In genomic region chr19:57813919-57814504, GRCh38 we compare ENCODE assay signal across 8 cellular contexts. TPM values are rescaled to one million over a fixed set of nuclear protein-coding genes. Genes with fewer than 3 reads are reported as not detected.
DNase-seq lines count a peak whose midpoint lies in the region; ATAC-seq, FAIRE-seq and TF ChIP-seq lines count a peak whose summit lies in the region.

No MANE protein-coding gene starts in this region.

- TF ChIP-seq RAD21 in A549 (conservative IDR thresholded peaks at IDR 0.05 in 1 of 2, IDR thresholded peaks at IDR 0.05 in 1 of 2): no peak

- no peak for FAIRE-seq in A549 (lab: Jason Lieb, UNC)

- peak overlapping the region; percentile 97 for H3K4me3 Mint-ChIP-seq in central memory CD8-positive, alpha-beta T cell
- peak overlapping the region; percentile 95 for H3K4me3 Mint-ChIP-seq in mesothelial cell of epicardium

- no peaks in the 10 kb centered on the region for H3K27me3 Mint-ChIP-seq in central memory CD8-positive, alpha-beta T cell
- no peaks in the 10 kb centered on the region for H3K27me3 Mint-ChIP-seq in mesothelial cell of epicardium (ENCODE audit: low read depth)

- DNase-seq in A549 (ENCODE audit: low read depth in 1 of 2, low spot score in 1 of 2) (peak in 1 of 2 experiments; percentile 17), mesothelial cell of epicardium (ENCODE audit: low spot score in 2 of 2, unreplicated experiment in 2 of 2) (no peak), cerebellar nuclear complex (lab: John Stamatoyannopoulos, UW) (no peak), GM10266 (ENCODE audit: extremely low spot score) (no peak)
- DNase-seq in Jurkat, Clone E6-1 (ENCODE audit: low read depth, low spot score): no peak
- DNase-seq in central memory CD8-positive, alpha-beta T cell (ENCODE audit: low spot score in 2 of 2): no peak

- peak overlapping the region; percentile 97 for H3K4me2 ChIP-seq in A549

- WGBS in A549 (ENCODE audit: missing lambda C conversion rate): 35% methylated on average over 13 of the region's 13 CpGs

- peaks cover 53% of the 10 kb centered on the region for H3K4me1 Mint-ChIP-seq in central memory CD8-positive, alpha-beta T cell
- peaks cover 63% of the 10 kb centered on the region for H3K4me1 Mint-ChIP-seq in mesothelial cell of epicardium

- CTCF ChIA-PET in A549 (lab: Yijun Ruan, JAX): interaction anchor here (0.6 kb wide), 1 partner anchor 257 kb away, joined by 3 read pairs; no protein-coding TSS in a partner anchor

- TF ChIP-seq CTCF in A549 (IDR thresholded peaks at IDR 0.05): no peak
- no peak for TF ChIP-seq CTCF in mesothelial cell of epicardium (IDR thresholded peaks at IDR 0.05; ENCODE audit: unreplicated experiment)
- TF ChIP-seq CTCF in GM10266 (IDR thresholded peaks at IDR 0.05; ENCODE audit: control insufficient read depth, insufficient read depth, low read depth, missing control alignments): no peak

- no peaks in the 10 kb centered on the region for H3K9me3 Mint-ChIP-seq in central memory CD8-positive, alpha-beta T cell
- no peaks in the 10 kb centered on the region for H3K9me3 Mint-ChIP-seq in mesothelial cell of epicardium

- TF ChIP-seq EP300 in A549 (IDR thresholded peaks at IDR 0.05): no peak

- H3K27ac Mint-ChIP-seq in central memory CD8-positive, alpha-beta T cell (ENCODE audit: low read depth): peak overlapping the region; percentile 97
- H3K27ac Mint-ChIP-seq in mesothelial cell of epicardium: peak overlapping the region; percentile 92

- no peak for TF ChIP-seq POLR2A in A549 (IDR thresholded peaks at IDR 0.05; ENCODE audit: low read length)

- POLR2A ChIA-PET in A549 (lab: Yijun Ruan, JAX): interaction anchor here (1.5 kb wide), 1 partner anchor 132 kb away, joined by 6 read pairs; the partner anchor contains the start of gene ZNF551

- H3K4me3 ChIP-seq in A549: peak overlapping the region; percentile 82
- H3K4me3 ChIP-seq in Jurkat, Clone E6-1 (ENCODE audit: low read length): peak overlapping the region; percentile 90

- no peaks in the 10 kb centered on the region for H3K4me1 ChIP-seq in A549

- peaks cover 18% of the 10 kb centered on the region for H3K9me3 ChIP-seq in A549

- peak overlapping the region; percentile 79 to 90 for H3K27ac ChIP-seq in A549

- ATAC-seq in A549 (peak; percentile 9 to 19; a peak in 3 of 6 replicates), GM21390 (IDR thresholded peaks at IDR 0.05; ENCODE audit: unreplicated experiment) (no peak), GM21360 (IDR thresholded peaks at IDR 0.05; ENCODE audit: unreplicated experiment) (no peak)
- no peak for ATAC-seq in central memory CD8-positive, alpha-beta T cell (replicated peaks; ENCODE audit: extremely low read depth, poor library complexity, severe bottlenecking)

- peaks cover 27% of the 10 kb centered on the region for H3K36me3 Mint-ChIP-seq in central memory CD8-positive, alpha-beta T cell (ENCODE audit: insufficient read depth)
- peaks cover 11% of the 10 kb centered on the region for H3K36me3 Mint-ChIP-seq in mesothelial cell of epicardium

TF ChIP-seq in A549, 52 proteins besides CTCF, POLR2A, EP300 and RAD21 (continues in another document):
- no peak for TF ChIP-seq JUN (IDR thresholded peaks at IDR 0.05)
- TF ChIP-seq HES2 (IDR thresholded peaks at IDR 0.05): no peak
- no peak for TF ChIP-seq MYC (IDR thresholded peaks at IDR 0.05; ENCODE audit: borderline replicate concordance, low read length)
- TF ChIP-seq HMGXB4 (CRISPR knock-in tag; IDR thresholded peaks at IDR 0.05; ENCODE audit: borderline replicate concordance): no peak
- TF ChIP-seq HDAC2 (IDR thresholded peaks at IDR 0.05): no peak
- no peak for TF ChIP-seq E2F6 (IDR thresholded peaks at IDR 0.05; ENCODE audit: borderline replicate concordance, low read depth)
- TF ChIP-seq REST (IDR thresholded peaks at IDR 0.05): no peak
- TF ChIP-seq CHD2 (IDR thresholded peaks at IDR 0.05; ENCODE audit: low read length, partially characterized antibody): no peak
- no peak for TF ChIP-seq NR3C1 (IDR thresholded peaks at IDR 0.05)
- TF ChIP-seq HOXA7 (CRISPR knock-in tag; IDR thresholded peaks at IDR 0.05): no peak
- no peak for TF ChIP-seq CEBPB (IDR thresholded peaks at IDR 0.05)

RNA-seq across cellular contexts. Expression of gene ZNF552, which starts 0.7 kb away (rescaled TPM):
- polyA plus RNA-seq in A549 (2011; rRNA removed): 5.7 and 5.8 TPM in 2 replicates
- 2.6 and 3.0 TPM in 2 replicates for polyA plus RNA-seq in A549 (2012; cell fraction: cytosol; rRNA removed)
- 5.6 and 7.6 TPM in 2 replicates for polyA plus RNA-seq in A549 (2012; cell fraction: nucleus; rRNA removed)
- 6.0 to 7.2 TPM (median 6.5 TPM) in 3 replicates for polyA plus RNA-seq in A549 (2017; fragmentation: RNase III; extraction: RNeasy Plus Mini Kit Qiagen cat#74134 plus additional on column Dnase treatment)
- polyA minus RNA-seq in A549 (2011; rRNA and poly(A)+ RNA removed): 12.1 and 12.4 TPM in 2 replicates
- 8.3 TPM for polyA plus RNA-seq in Jurkat, Clone E6-1 (2012; ENCODE audit: insufficient read depth, insufficient read length)
- 15.5 to 19.2 TPM (median 16.8 TPM) in 3 replicates for total RNA-seq in mesothelial cell of epicardium

RNA-seq across cellular contexts. Expression of gene ZNF587B, which starts 16.1 kb away (rescaled TPM):
- polyA plus RNA-seq in A549 (2011; rRNA removed) (14.2 and 14.9 TPM in 2 replicates), A549 (2017; fragmentation: RNase III; extraction: RNeasy Plus Mini Kit Qiagen cat#74134 plus additional on column Dnase treatment) (13.2 to 15.8 TPM (median 14.1 TPM) in 3 replicates)
- polyA plus RNA-seq in A549 (2012; cell fraction: cytosol; rRNA removed): 4.0 and 4.9 TPM in 2 replicates
- 5.8 and 11.6 TPM in 2 replicates for polyA plus RNA-seq in A549 (2012; cell fraction: nucleus; rRNA removed)
- 19.8 TPM in 2 replicates for polyA minus RNA-seq in A549 (2011; rRNA and poly(A)+ RNA removed)
- polyA plus RNA-seq in Jurkat, Clone E6-1 (2012; ENCODE audit: insufficient read depth, insufficient read length): 5.1 TPM
- total RNA-seq in mesothelial cell of epicardium: 28.2 to 32.0 TPM (median 29.8 TPM) in 3 replicates

RNA-seq across cellular contexts. Expression of gene ZNF587, which starts 35.6 kb away (rescaled TPM):
- 12.1 and 17.2 TPM in 2 replicates for polyA plus RNA-seq in A549 (2011; rRNA removed)
- polyA plus RNA-seq in A549 (2012; cell fraction: cytosol; rRNA removed): 3.6 and 4.6 TPM in 2 replicates
- polyA plus RNA-seq in A549 (2012; cell fraction: nucleus; rRNA removed): 12.0 and 25.1 TPM in 2 replicates
- polyA plus RNA-seq in A549 (2017; fragmentation: RNase III; extraction: RNeasy Plus Mini Kit Qiagen cat#74134 plus additional on column Dnase treatment): 10.2 to 11.2 TPM (median 10.7 TPM) in 3 replicates
- 23.4 and 24.0 TPM in 2 replicates for polyA minus RNA-seq in A549 (2011; rRNA and poly(A)+ RNA removed)
- 8.6 TPM for polyA plus RNA-seq in Jurkat, Clone E6-1 (2012; ENCODE audit: insufficient read depth, insufficient read length)
- total RNA-seq in mesothelial cell of epicardium: 72.9 to 77.4 TPM (median 75.9 TPM) in 3 replicates

RNA-seq across cellular contexts. Expression of gene ZNF586, which starts 44.5 kb away (rescaled TPM):
- polyA plus RNA-seq in A549 (2011; rRNA removed) (8.1 and 8.2 TPM in 2 replicates), A549 (2017; fragmentation: RNase III; extraction: RNeasy Plus Mini Kit Qiagen cat#74134 plus additional on column Dnase treatment) (7.1 to 8.5 TPM (median 7.3 TPM) in 3 replicates)
- polyA plus RNA-seq in A549 (2012; cell fraction: cytosol; rRNA removed): 4.5 and 5.5 TPM in 2 replicates
- 4.4 and 5.9 TPM in 2 replicates for polyA plus RNA-seq in A549 (2012; cell fraction: nucleus; rRNA removed)
- polyA minus RNA-seq in A549 (2011; rRNA and poly(A)+ RNA removed): 7.0 and 7.5 TPM in 2 replicates
- polyA plus RNA-seq in Jurkat, Clone E6-1 (2012; ENCODE audit: insufficient read depth, insufficient read length): 6.2 TPM
- total RNA-seq in mesothelial cell of epicardium: 29.7 to 33.7 TPM (median 31.3 TPM) in 3 replicates

Comparison
In these comparisons a context has a peak if more than half of its experiments do, and no peak if none do; other contexts are left out.
1. ATAC-seq: peak in A549 (2 of 2); none in central memory CD8-positive, alpha-beta T cell (single experiment), GM21390 (single experiment) and GM21360 (single experiment).